In the genomic region with DNA sequence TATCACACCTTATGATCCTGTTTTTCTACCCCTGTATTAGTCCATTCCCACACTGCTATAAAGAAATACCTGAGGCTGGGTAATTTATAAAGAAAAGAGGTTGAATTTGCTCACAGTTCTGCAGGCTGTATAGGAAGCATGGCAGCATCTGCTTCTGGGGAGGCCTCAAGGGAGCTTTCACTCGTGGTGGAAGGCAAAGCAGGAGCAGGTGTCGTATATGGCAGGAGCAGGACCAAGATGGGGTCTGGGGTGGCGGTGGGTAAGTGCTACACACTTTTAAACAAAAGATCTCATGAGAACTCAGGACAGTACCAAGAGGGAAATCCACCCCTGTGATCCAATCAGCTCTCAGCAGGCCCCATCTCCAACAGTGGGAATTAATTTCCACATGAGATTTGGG, we compare ENCODE assay signal across 1 cellular context.
TF ChIP-seq lines count a peak whose summit lies in the region.

No MANE protein-coding gene starts in this region.

TF ChIP-seq in K562, 482 proteins besides CTCF, POLR2A, EP300 and RAD21 (continued from another document):
- TF ChIP-seq, protein P1, sequence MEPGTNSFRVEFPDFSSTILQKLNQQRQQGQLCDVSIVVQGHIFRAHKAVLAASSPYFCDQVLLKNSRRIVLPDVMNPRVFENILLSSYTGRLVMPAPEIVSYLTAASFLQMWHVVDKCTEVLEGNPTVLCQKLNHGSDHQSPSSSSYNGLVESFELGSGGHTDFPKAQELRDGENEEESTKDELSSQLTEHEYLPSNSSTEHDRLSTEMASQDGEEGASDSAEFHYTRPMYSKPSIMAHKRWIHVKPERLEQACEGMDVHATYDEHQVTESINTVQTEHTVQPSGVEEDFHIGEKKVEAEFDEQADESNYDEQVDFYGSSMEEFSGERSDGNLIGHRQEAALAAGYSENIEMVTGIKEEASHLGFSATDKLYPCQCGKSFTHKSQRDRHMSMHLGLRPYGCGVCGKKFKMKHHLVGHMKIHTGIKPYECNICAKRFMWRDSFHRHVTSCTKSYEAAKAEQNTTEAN (CRISPR knock-in tag; IDR thresholded peaks at IDR 0.05), result no peak
- TF ChIP-seq TFAM (CRISPR knock-in tag; conservative IDR thresholded peaks at IDR 0.05), result no peak
- no peak for TF ChIP-seq KDM2B (CRISPR knock-in tag; IDR thresholded peaks at IDR 0.05)
- TF ChIP-seq DLX4 (CRISPR knock-in tag; IDR thresholded peaks at IDR 0.05), result no peak
- TF ChIP-seq, protein P2, sequence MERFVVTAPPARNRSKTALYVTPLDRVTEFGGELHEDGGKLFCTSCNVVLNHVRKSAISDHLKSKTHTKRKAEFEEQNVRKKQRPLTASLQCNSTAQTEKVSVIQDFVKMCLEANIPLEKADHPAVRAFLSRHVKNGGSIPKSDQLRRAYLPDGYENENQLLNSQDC (CRISPR knock-in tag; IDR thresholded peaks at IDR 0.05), result no peak
- TF ChIP-seq, protein P3, sequence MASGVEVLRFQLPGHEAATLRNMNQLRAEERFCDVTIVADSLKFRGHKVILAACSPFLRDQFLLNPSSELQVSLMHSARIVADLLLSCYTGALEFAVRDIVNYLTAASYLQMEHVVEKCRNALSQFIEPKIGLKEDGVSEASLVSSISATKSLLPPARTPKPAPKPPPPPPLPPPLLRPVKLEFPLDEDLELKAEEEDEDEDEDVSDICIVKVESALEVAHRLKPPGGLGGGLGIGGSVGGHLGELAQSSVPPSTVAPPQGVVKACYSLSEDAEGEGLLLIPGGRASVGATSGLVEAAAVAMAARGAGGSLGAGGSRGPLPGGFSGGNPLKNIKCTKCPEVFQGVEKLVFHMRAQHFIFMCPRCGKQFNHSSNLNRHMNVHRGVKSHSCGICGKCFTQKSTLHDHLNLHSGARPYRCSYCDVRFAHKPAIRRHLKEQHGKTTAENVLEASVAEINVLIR (CRISPR knock-in tag; IDR thresholded peaks at IDR 0.05), result no peak
- no peak for TF ChIP-seq GTF2A2 (tag; IDR thresholded peaks at IDR 0.05)
- no peak for TF ChIP-seq ZNF551 (CRISPR knock-in tag; IDR thresholded peaks at IDR 0.05)
